In genomic region chr11:36376888-36377758, GRCh38 we compare ENCODE assay signal across 8 cellular contexts.
DNase-seq lines count a peak whose midpoint lies in the region; ATAC-seq, FAIRE-seq and TF ChIP-seq lines count a peak whose summit lies in the region.

No MANE protein-coding gene starts in this region.

- no peak for FAIRE-seq in H54 (lab: Jason Lieb, UNC)
- no peak for FAIRE-seq in GM19239 (lab: Jason Lieb, UNC)

- H4K20me1 ChIP-seq in PC-9 (ENCODE audit: insufficient read depth), result no peaks in the 10 kb centered on the region

- WGBS in heart right ventricle, 2 donors, result 0% methylated on average over 64 to 68 of the region's 68 CpGs

- no TSS peak for BruUV-seq in PC-9 (replicated peaks; lab: Mats Ljungman, UMichigan)

- 0 out of 2 replicates have a peak, but pooled peaks have one; percentile 10 for TF ChIP-seq POLR2A in H54 (IDR thresholded peaks at IDR 0.05; ENCODE audit: low read depth, low read length)

- H3K36me3 ChIP-seq in PC-9 (ENCODE audit: low read depth), result no peaks in the 10 kb centered on the region
- H3K36me3 ChIP-seq in heart right ventricle, result peaks cover 0 to 15% (median 0%) of the 10 kb centered on the region in 9 donors

- no peaks in the 10 kb centered on the region for H3K9me2 ChIP-seq in PC-9 (ENCODE audit: insufficient read depth)

- no peaks in the 10 kb centered on the region for H3F3A ChIP-seq in PC-9 (ENCODE audit: insufficient read depth, low read depth)

- H3K9me3 ChIP-seq in PC-9 (ENCODE audit: insufficient read depth, low read depth), result no peaks in the 10 kb centered on the region
- no peaks in the 10 kb centered on the region for H3K9me3 ChIP-seq in heart right ventricle

- POLR2A ChIA-PET in PC-9 (lab: Charles Lee; ENCODE audit: unreplicated experiment), result interaction anchor here (0.6 kb wide), 2 partner anchors 14 to 127 kb away, joined by 3 to 9 read pairs; no protein-coding TSS in a partner anchor

- CTCF ChIA-PET in PC-9 (lab: Charles Lee), result interaction anchor here (0.6 to 1.1 kb wide), 2 partner anchors 13 to 22 kb away, joined by 4 to 8 read pairs; no protein-coding TSS in a partner anchor

- intact Hi-C loops in PC-9 (cut with micrococcal nuclease; ENCODE audit: unreplicated experiment), result loop anchor here (1.0 kb wide), 1 partner anchor 101 kb away; no protein-coding TSS in a partner anchor
- intact Hi-C loops in heart right ventricle (cut with DNase I), result loop anchor here in 3 of 10 donors (5.0 to 10.0 kb wide), 3 partner anchors 78 to 100 kb away; no protein-coding TSS in a partner anchor

- H3K4me1 ChIP-seq in PC-9 (replicated peaks; ENCODE audit: insufficient read depth) (no peaks in the 10 kb centered on the region), heart right ventricle (peaks cover 0 to 54% (median 14%) of the 10 kb centered on the region in 9 donors)

- H3K27ac ChIP-seq in PC-9, result no peak overlapping the region
- H3K27ac ChIP-seq in heart right ventricle, result peak overlapping the region in 7 of 10 donors; percentile 28 to 87 (median 62)

- H2AFZ ChIP-seq in PC-9, result peak overlapping the region; percentile 72

- H3K4me3 ChIP-seq in PC-9 (peak overlapping the region; percentile 58), heart right ventricle (peak overlapping the region; percentile 45 to 88 (median 78))

- peaks cover 0 to 43% of the 10 kb centered on the region in 2 donors for H3K36me3 Mint-ChIP-seq in activated naive CD4-positive, alpha-beta T cell treated with anti-CD3 and anti-CD28 coated beads, Interleukin-2, amount 50 U/mL, for 72 hours

- H3K4me2 ChIP-seq in PC-9, result peak overlapping the region; percentile 56

- DNase-seq in COLO668 (lab: John Stamatoyannopoulos, UW; ENCODE audit: unreplicated experiment), result peak; percentile 71
- DNase-seq in H54 (ENCODE audit: insufficient read length, low spot score), result no peak
- peak in 1 of 2 experiments; percentile 9 for DNase-seq in PC-9
- peak in 1 of 2 donors; percentile 70 for DNase-seq in activated naive CD4-positive, alpha-beta T cell treated with anti-CD3 and anti-CD28 coated beads, Interleukin-2, amount 50 U/mL, for 72 hours (ENCODE audit: low spot score in 2 of 2)
- DNase-seq in heart right ventricle, result peak; percentile 43 to 60
- DNase-seq in pons (ENCODE audit: low spot score), result peak; percentile 49
- no peak for DNase-seq in NCI-H2029 (lab: John Stamatoyannopoulos, UW)
- DNase-seq in GM19239 (ENCODE audit: insufficient read length, low spot score), result no peak

- H3K79me2 ChIP-seq in PC-9 (ENCODE audit: low read depth), result no peaks in the 10 kb centered on the region

- H3K9me3 Mint-ChIP-seq in activated naive CD4-positive, alpha-beta T cell treated with anti-CD3 and anti-CD28 coated beads, Interleukin-2, amount 50 U/mL, for 72 hours, result no peaks in the 10 kb centered on the region

- H3K27ac Mint-ChIP-seq in activated naive CD4-positive, alpha-beta T cell treated with anti-CD3 and anti-CD28 coated beads, Interleukin-2, amount 50 U/mL, for 72 hours, result peak overlapping the region in 1 of 2 donors; percentile 85

- ATAC-seq in activated naive CD4-positive, alpha-beta T cell treated with anti-CD3 and anti-CD28 coated beads, Interleukin-2, amount 50 U/mL, for 72 hours, result peak; percentile 75 to 87
- ATAC-seq in heart right ventricle, result peak; percentile 79 to 92 (median 84)

- H3K27me3 ChIP-seq in PC-9 (ENCODE audit: insufficient read depth, low read depth) (peaks cover 4% of the 10 kb centered on the region), heart right ventricle (peaks cover 0 to 25% (median 15%) of the 10 kb centered on the region in 7 donors)

- TF ChIP-seq CTCF in PC-9 (conservative IDR thresholded peaks at IDR 0.05) (peak; percentile 43; the same call in 1 of the 2 replicates), heart right ventricle (IDR thresholded peaks at IDR 0.05) (peak; percentile 33 to 81 (median 64))

Comparison
In these comparisons a context has a peak if more than half of its experiments do, and no peak if none do; other contexts are left out.
1. DNase-seq: peak in COLO668 (single experiment), heart right ventricle (2 of 2) and pons (single experiment); none in H54 (single experiment), NCI-H2029 (single experiment) and GM19239 (single experiment).